ENCODE assay signal across 8 cellular contexts in the genomic region with DNA sequence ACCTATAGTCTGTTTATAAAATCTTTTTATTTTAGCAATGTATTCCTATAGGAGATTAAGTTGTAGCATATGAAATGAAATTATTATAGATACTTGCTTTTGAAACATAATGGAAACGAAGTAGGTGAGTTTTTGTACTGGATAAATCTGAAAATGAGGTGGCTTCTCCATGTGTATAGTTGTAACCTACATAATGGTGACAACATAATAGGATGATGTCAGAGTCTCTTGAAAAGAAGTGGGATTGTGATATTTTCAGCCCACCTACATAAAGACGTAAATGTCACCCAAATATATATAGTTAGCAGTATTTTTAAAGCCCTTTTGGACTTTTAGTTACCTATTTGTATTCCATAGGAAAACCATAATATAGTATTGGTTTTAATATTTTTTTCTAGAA.
"Had no signal": no experiment of that assay in that cellular context is flagged by ENCODE, and none has a peak within 500 bp of the region (broad histone marks: within the 10 kb centered on the region; RNA-seq: fewer than 3 reads in every experiment).

No MANE protein-coding gene starts in this region.

- ATAC-seq: GM23338, HepG2 had no signal

- H3K4me3 Mint-ChIP-seq: GM23338, H9, IgD-negative memory B cell had no signal

- FAIRE-seq: H1, H54, HepG2 had no signal

- DNase-seq: H9, HCEC 1CT had no signal

- H3K4me3 ChIP-seq: GM23338 had no signal

- H3K27ac ChIP-seq: HL-60 had no signal

- H3K27ac Mint-ChIP-seq: GM23338, IgD-negative memory B cell had no signal

- H3K36me3 Mint-ChIP-seq: IgD-negative memory B cell had no signal

- H3K4me1 Mint-ChIP-seq: IgD-negative memory B cell had no signal
